1 cellular context compared by ENCODE assay signal in genomic region chr12:64759035-64759894, GRCh38.
TF ChIP-seq lines count a peak whose summit lies in the region.

Gene GNS (minus strand): TSS chr12:64759406. CDS start chr12:64759276, 130 bp downstream.

TF ChIP-seq in H1, 55 proteins besides CTCF, POLR2A, EP300 and RAD21:
- TF ChIP-seq SUZ12 (IDR thresholded peaks at IDR 0.05; ENCODE audit: low read length) (no peak), RNF2 (IDR thresholded peaks at IDR 0.05; ENCODE audit: borderline replicate concordance, low read depth, low read length, missing control alignments, poor library complexity, severe bottlenecking) (no peak), NRF1 (IDR thresholded peaks at IDR 0.05; ENCODE audit: low read depth, low read length) (no peak; the same call in 1 of the 2 replicates), CHD7 (IDR thresholded peaks at IDR 0.05; ENCODE audit: insufficient replicate concordance, low read length) (no peak), USF2 (IDR thresholded peaks at IDR 0.05; ENCODE audit: low read length) (peak; percentile 99), NANOG (IDR thresholded peaks at IDR 0.05; ENCODE audit: insufficient read depth, low read depth, low read length, poor library complexity, severe bottlenecking) (no peak), KDM4A (IDR thresholded peaks at IDR 0.05; ENCODE audit: low read depth, low read length, severe bottlenecking) (peak; percentile 82), ZNF274 (IDR thresholded peaks at IDR 0.05; ENCODE audit: borderline replicate concordance, extremely low read depth, low read length) (no peak), BRCA1 (IDR thresholded peaks at IDR 0.05; ENCODE audit: low read depth, low read length) (no peak), RXRA (IDR thresholded peaks at IDR 0.05; ENCODE audit: insufficient read depth, low read depth, low read length) (no peak), BACH1 (IDR thresholded peaks at IDR 0.05; ENCODE audit: low read length) (no peak), KDM1A (IDR thresholded peaks at IDR 0.05; ENCODE audit: borderline replicate concordance, low read length) (no peak), ASH2L (IDR thresholded peaks at IDR 0.05; ENCODE audit: low read length) (peak; percentile 68), MAFK (IDR thresholded peaks at IDR 0.05; ENCODE audit: low read depth, low read length) (no peak), FOSL1 (IDR thresholded peaks at IDR 0.05; ENCODE audit: insufficient read depth, low read depth, low read length) (no peak), CBX5 (IDR thresholded peaks at IDR 0.05; ENCODE audit: low read depth, low read length) (no peak), JUND (IDR thresholded peaks at IDR 0.05; ENCODE audit: low read length) (no peak), SIN3A (conservative IDR thresholded peaks at IDR 0.05 in 1 of 2, IDR thresholded peaks at IDR 0.05 in 1 of 2; ENCODE audit: low read depth in 1 of 2, low read length in 2 of 2) (peak; percentile 83 to 84; a peak in 3 of 4 replicates), KDM5A (IDR thresholded peaks at IDR 0.05; ENCODE audit: low read length) (peak; percentile 47; the same call in 1 of the 2 replicates), GTF2F1 (IDR thresholded peaks at IDR 0.05; ENCODE audit: borderline replicate concordance, low read depth, low read length) (peak; percentile 69; the same call in 1 of the 2 replicates), TAF7 (optimal IDR thresholded peaks at IDR 0.05; ENCODE audit: borderline replicate concordance, low read depth, low read length) (no peak), ATF3 (IDR thresholded peaks at IDR 0.05; ENCODE audit: insufficient read depth, low read depth, low read length) (peak; percentile 98), YY1 (IDR thresholded peaks at IDR 0.05; ENCODE audit: low read depth, low read length) (no peak), SAP30 (IDR thresholded peaks at IDR 0.05; ENCODE audit: insufficient read depth, insufficient replicate concordance, low read length) (no peak), CHD2 (IDR thresholded peaks at IDR 0.05; ENCODE audit: low read length) (no peak), TCF12 (IDR thresholded peaks at IDR 0.05; ENCODE audit: low read depth, low read length) (no peak), TAF1 (IDR thresholded peaks at IDR 0.05; ENCODE audit: low read depth, low read length) (peak; percentile 69; the same call in 1 of the 2 replicates), EGR1 (IDR thresholded peaks at IDR 0.05; ENCODE audit: borderline replicate concordance, low read depth, low read length) (peak; percentile 91; the same call in 1 of the 2 replicates), CREB1 (IDR thresholded peaks at IDR 0.05) (peak; percentile 64), CBX8 (IDR thresholded peaks at IDR 0.05; ENCODE audit: borderline replicate concordance, low read depth, low read length) (no peak), SP1 (IDR thresholded peaks at IDR 0.05; ENCODE audit: low read depth, low read length) (peak; percentile 27; the same call in 1 of the 2 replicates), TEAD4 (IDR thresholded peaks at IDR 0.05; ENCODE audit: low read depth, low read length) (no peak), SIX5 (IDR thresholded peaks at IDR 0.05; ENCODE audit: low read depth, low read length) (no peak), RBBP5 (IDR thresholded peaks at IDR 0.05; ENCODE audit: borderline replicate concordance, low read depth, low read length) (no peak), HDAC6 (IDR thresholded peaks at IDR 0.05; ENCODE audit: low read depth, low read length) (no peak), MAX (IDR thresholded peaks at IDR 0.05) (peak; percentile 83), JUN (IDR thresholded peaks at IDR 0.05; ENCODE audit: low read depth, low read length) (no peak), EZH2 (IDR thresholded peaks at IDR 0.05; ENCODE audit: low read depth, low read length, severe bottlenecking) (no peak), POU5F1 (IDR thresholded peaks at IDR 0.05; ENCODE audit: low read depth, low read length) (no peak), SP4 (IDR thresholded peaks at IDR 0.05; ENCODE audit: low read length) (peak; percentile 96; the same call in 1 of the 2 replicates), CEBPB (IDR thresholded peaks at IDR 0.05; ENCODE audit: low read depth, low read length) (no peak), PHF8 (conservative IDR thresholded peaks at IDR 0.05; ENCODE audit: low read depth, low read length) (peak; percentile 82), RFX5 (IDR thresholded peaks at IDR 0.05; ENCODE audit: borderline replicate concordance, low read depth, low read length) (no peak), GABPA (IDR thresholded peaks at IDR 0.05; ENCODE audit: borderline replicate concordance, insufficient read depth, low read length) (no peak), CHD1 (IDR thresholded peaks at IDR 0.05; ENCODE audit: low read depth, low read length) (no peak), SRF (IDR thresholded peaks at IDR 0.05; ENCODE audit: low read depth, low read length) (no peak), SIRT6 (IDR thresholded peaks at IDR 0.05; ENCODE audit: low read length) (no peak), SP2 (IDR thresholded peaks at IDR 0.05; ENCODE audit: low read length) (no peak), BCL11A (IDR thresholded peaks at IDR 0.05; ENCODE audit: low read depth in 2 of 2, low read length in 2 of 2) (no peak), HDAC2 (IDR thresholded peaks at IDR 0.05; ENCODE audit: borderline replicate concordance in 1 of 2, low read depth in 2 of 2, low read length in 2 of 2) (peak in 1 of 2 experiments; percentile 61; a peak in 1 of 4 replicates), POLR2AphosphoS5 (IDR thresholded peaks at IDR 0.05; ENCODE audit: low read depth, low read length) (0 out of 2 replicates have a peak, but pooled peaks have one; percentile 61), ATF2 (IDR thresholded peaks at IDR 0.05; ENCODE audit: low read length) (no peak), TBP (IDR thresholded peaks at IDR 0.05; ENCODE audit: low read depth, low read length) (peak; percentile 71; the same call in 1 of the 2 replicates), E2F6 (IDR thresholded peaks at IDR 0.05) (no peak), CTBP2 (IDR thresholded peaks at IDR 0.05; ENCODE audit: borderline replicate concordance, insufficient read depth, insufficient read length, low read length) (no peak)
